1 cellular context compared by ENCODE assay signal in the genomic region with DNA sequence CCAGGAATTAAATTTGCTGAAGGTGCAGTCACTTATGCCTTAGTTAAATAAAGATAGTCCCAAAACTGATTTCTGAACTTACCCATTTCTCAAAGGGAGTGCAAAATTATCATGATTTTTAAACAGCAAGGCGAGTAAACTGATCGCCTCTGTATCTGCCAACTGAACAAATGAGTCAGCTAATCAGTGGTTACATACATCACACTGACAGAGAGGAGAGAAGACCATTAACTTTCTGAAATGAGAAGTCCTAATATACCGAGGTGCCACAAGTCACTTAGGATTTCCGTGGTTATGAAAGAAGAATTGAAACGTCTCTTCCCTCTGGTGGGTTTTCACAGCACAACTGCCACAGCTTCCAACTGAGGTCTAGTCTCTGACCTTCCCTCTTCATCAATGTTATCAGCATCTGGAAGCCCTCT.
TF ChIP-seq lines count a peak whose summit lies in the region.

No MANE protein-coding gene starts in this region.

TF ChIP-seq in IMR-90, 13 proteins besides CTCF, POLR2A, EP300 and RAD21 (continued from another document):
- TF ChIP-seq, protein P1, sequence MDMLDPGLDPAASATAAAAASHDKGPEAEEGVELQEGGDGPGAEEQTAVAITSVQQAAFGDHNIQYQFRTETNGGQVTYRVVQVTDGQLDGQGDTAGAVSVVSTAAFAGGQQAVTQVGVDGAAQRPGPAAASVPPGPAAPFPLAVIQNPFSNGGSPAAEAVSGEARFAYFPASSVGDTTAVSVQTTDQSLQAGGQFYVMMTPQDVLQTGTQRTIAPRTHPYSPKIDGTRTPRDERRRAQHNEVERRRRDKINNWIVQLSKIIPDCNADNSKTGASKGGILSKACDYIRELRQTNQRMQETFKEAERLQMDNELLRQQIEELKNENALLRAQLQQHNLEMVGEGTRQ (IDR thresholded peaks at IDR 0.05; ENCODE audit: low read depth, low read length), result no peak
- TF ChIP-seq MAFK (IDR thresholded peaks at IDR 0.05; ENCODE audit: low read depth, low read length) (no peak), FOS (IDR thresholded peaks at IDR 0.05; ENCODE audit: low read depth, low read length) (no peak), CHD1 (IDR thresholded peaks at IDR 0.05; ENCODE audit: low read depth, low read length) (no peak), MAZ (IDR thresholded peaks at IDR 0.05; ENCODE audit: borderline replicate concordance, low read depth, low read length) (no peak), RFX5 (IDR thresholded peaks at IDR 0.05; ENCODE audit: low read depth, low read length) (no peak), RCOR1 (IDR thresholded peaks at IDR 0.05; ENCODE audit: insufficient replicate concordance, low read length) (no peak), SMC3 (IDR thresholded peaks at IDR 0.05; ENCODE audit: low read depth, low read length) (no peak), NFE2L2 (IDR thresholded peaks at IDR 0.05; ENCODE audit: low read depth, low read length) (no peak)
- TF ChIP-seq, protein P2, sequence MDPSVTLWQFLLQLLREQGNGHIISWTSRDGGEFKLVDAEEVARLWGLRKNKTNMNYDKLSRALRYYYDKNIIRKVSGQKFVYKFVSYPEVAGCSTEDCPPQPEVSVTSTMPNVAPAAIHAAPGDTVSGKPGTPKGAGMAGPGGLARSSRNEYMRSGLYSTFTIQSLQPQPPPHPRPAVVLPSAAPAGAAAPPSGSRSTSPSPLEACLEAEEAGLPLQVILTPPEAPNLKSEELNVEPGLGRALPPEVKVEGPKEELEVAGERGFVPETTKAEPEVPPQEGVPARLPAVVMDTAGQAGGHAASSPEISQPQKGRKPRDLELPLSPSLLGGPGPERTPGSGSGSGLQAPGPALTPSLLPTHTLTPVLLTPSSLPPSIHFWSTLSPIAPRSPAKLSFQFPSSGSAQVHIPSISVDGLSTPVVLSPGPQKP (IDR thresholded peaks at IDR 0.05; ENCODE audit: borderline replicate concordance, low read depth, low read length), result no peak
